In genomic region chr11:65873280-65874156, GRCh38 we compare ENCODE assay signal across 8 cellular contexts. TPM values are rescaled to one million over a fixed set of nuclear protein-coding genes. Genes with fewer than 3 reads are reported as not detected.
DNase-seq lines count a peak whose midpoint lies in the region; ATAC-seq and TF ChIP-seq lines count a peak whose summit lies in the region.

No MANE protein-coding gene starts in this region.

- H3K4me1 ChIP-seq in cardiac muscle cell (ENCODE audit: low read depth) (no peaks in the 10 kb centered on the region), upper lobe of left lung (peaks cover 17 to 36% (median 29%) of the 10 kb centered on the region in 4 donors)

- peak in 2 of 4 donors; percentile 54 to 81 for TF ChIP-seq EP300 in upper lobe of left lung (IDR thresholded peaks at IDR 0.05)

- H3K27ac ChIP-seq in cardiac muscle cell, result peak overlapping the region; percentile 97
- H3K27ac ChIP-seq in upper lobe of left lung, result peak overlapping the region; percentile 86 to 96 (median 94)

- H3K36me3 Mint-ChIP-seq in activated naive CD8-positive, alpha-beta T cell treated with anti-CD3 and anti-CD28 coated beads, Interleukin-2, amount 50 U/mL, for 24 hours (ENCODE audit: low read depth), result no peaks in the 10 kb centered on the region

- no peaks in the 10 kb centered on the region for H3K9me3 Mint-ChIP-seq in activated naive CD8-positive, alpha-beta T cell treated with anti-CD3 and anti-CD28 coated beads, Interleukin-2, amount 50 U/mL, for 24 hours

- H3K4me3 ChIP-seq in GM12865 (ENCODE audit: low read depth, low read length) (peak overlapping the region; percentile 66), cardiac muscle cell (peak overlapping the region; percentile 95), upper lobe of left lung (peak overlapping the region; percentile 56 to 65 (median 62))

- peak; percentile 96 for DNase-seq in GM12865 (ENCODE audit: low read depth)
- peak; percentile 94 for DNase-seq in NCI-H1436 (lab: John Stamatoyannopoulos, UW)
- peak; percentile 79 to 85 for DNase-seq in SW 1271 (lab: John Stamatoyannopoulos, UW)
- peak; percentile 98 for DNase-seq in activated naive CD8-positive, alpha-beta T cell treated with anti-CD3 and anti-CD28 coated beads, Interleukin-2, amount 50 U/mL, for 24 hours
- peak; percentile 95 to 96 for DNase-seq in cardiac muscle cell (ENCODE audit: low read depth in 1 of 2, low spot score in 1 of 2)
- DNase-seq in pons (ENCODE audit: low spot score), result peak; percentile 86
- DNase-seq in upper lobe of left lung, result peak; percentile 98 to 99

- peak overlapping the region; percentile 87 for H3K4me3 Mint-ChIP-seq in activated naive CD8-positive, alpha-beta T cell treated with anti-CD3 and anti-CD28 coated beads, Interleukin-2, amount 50 U/mL, for 24 hours

- H3K9me3 ChIP-seq in cardiac muscle cell (ENCODE audit: low read depth) (no peaks in the 10 kb centered on the region), upper lobe of left lung (no peaks in the 10 kb centered on the region)

- peaks cover 44% of the 10 kb centered on the region for H3K4me1 Mint-ChIP-seq in activated naive CD8-positive, alpha-beta T cell treated with anti-CD3 and anti-CD28 coated beads, Interleukin-2, amount 50 U/mL, for 24 hours

- no peaks in the 10 kb centered on the region for H3K27me3 Mint-ChIP-seq in activated naive CD8-positive, alpha-beta T cell treated with anti-CD3 and anti-CD28 coated beads, Interleukin-2, amount 50 U/mL, for 24 hours

- H3K27me3 ChIP-seq in cardiac muscle cell, result no peaks in the 10 kb centered on the region
- H3K27me3 ChIP-seq in upper lobe of left lung, result no peaks in the 10 kb centered on the region

- ATAC-seq in HG02763 (IDR thresholded peaks at IDR 0.05; ENCODE audit: unreplicated experiment) (peak; percentile 76), upper lobe of left lung (ENCODE audit: low FRiP score in 2 of 2) (peak; percentile 97)
- ATAC-seq in activated naive CD8-positive, alpha-beta T cell treated with anti-CD3 and anti-CD28 coated beads, Interleukin-2, amount 50 U/mL, for 24 hours, result peak; percentile 83

- H3K36me3 ChIP-seq in cardiac muscle cell (peaks cover 9% of the 10 kb centered on the region), upper lobe of left lung (peaks cover 0 to 22% (median 2%) of the 10 kb centered on the region in 4 donors)

- 9 to 16% methylated on average over 26 to 40 of the region's 55 CpGs for WGBS in upper lobe of left lung, 2 donors

- H3K27ac Mint-ChIP-seq in activated naive CD8-positive, alpha-beta T cell treated with anti-CD3 and anti-CD28 coated beads, Interleukin-2, amount 50 U/mL, for 24 hours, result peak overlapping the region; percentile 86

- TF ChIP-seq CTCF in GM12865 (IDR thresholded peaks at IDR 0.05; ENCODE audit: insufficient read depth, low read depth, low read length, missing control alignments) (no peak), cardiac muscle cell (IDR thresholded peaks at IDR 0.05; ENCODE audit: low read depth, low read length) (no peak), upper lobe of left lung (IDR thresholded peaks at IDR 0.05) (peak in 1 of 6 experiments; percentile 41)

- TF ChIP-seq POLR2A in upper lobe of left lung (IDR thresholded peaks at IDR 0.05), result peak in 2 of 4 donors; percentile 78 to 87

RNA-seq across cellular contexts. Expression of gene EFEMP2, which starts 0.9 kb away (rescaled TPM):
- 138 and 161 TPM in 2 replicates for total RNA-seq in cardiac muscle cell
- 216 and 267 TPM in 2 replicates for polyA plus RNA-seq in cardiac muscle cell
- 10 to 100 TPM; 28.8 to 79.6 (median 65.3) TPM for total RNA-seq in upper lobe of left lung

RNA-seq across cellular contexts. Expression of gene CTSW, which starts 6.1 kb away (rescaled TPM):
- total RNA-seq in cardiac muscle cell, result not detected in 2 replicates
- polyA plus RNA-seq in cardiac muscle cell, result 0.60 TPM in 1 of 2 replicates, not detected in the other
- total RNA-seq in upper lobe of left lung, result 10 to 100 TPM in 3 of 6 donors, 1 to 10 TPM in 3; 2.1 to 20.7 (median 11.4) TPM

RNA-seq across cellular contexts. Expression of gene MUS81, which starts 13.3 kb away (rescaled TPM):
- 74.3 and 88.9 TPM in 2 replicates for total RNA-seq in cardiac muscle cell
- 80.3 and 82.7 TPM in 2 replicates for polyA plus RNA-seq in cardiac muscle cell
- 100 to 1,000 TPM in 1 of 6 donors, 10 to 100 TPM in 5; 41.5 to 182 (median 53.3) TPM for total RNA-seq in upper lobe of left lung

RNA-seq across cellular contexts. Expression of gene FIBP, which starts 14.8 kb away (rescaled TPM):
- 140 and 220 TPM in 2 replicates for total RNA-seq in cardiac muscle cell
- polyA plus RNA-seq in cardiac muscle cell, result 143 and 199 TPM in 2 replicates
- total RNA-seq in upper lobe of left lung, result 10 to 100 TPM; 46.8 to 77.7 (median 57.0) TPM

RNA-seq across cellular contexts. Expression of gene CFL1, which starts 15.5 kb away (rescaled TPM):
- total RNA-seq in cardiac muscle cell (974 and 1,709 TPM in 2 replicates), upper lobe of left lung (100 to 1,000 TPM; 358 to 813 (median 768) TPM)
- polyA plus RNA-seq in cardiac muscle cell, result 1,641 and 2,660 TPM in 2 replicates

Comparison
In these comparisons a context has a peak if more than half of its experiments do, and no peak if none do; other contexts are left out.
1. Peak in every context shown above with its lines: DNase-seq, ATAC-seq, H3K4me3 ChIP-seq and H3K27ac ChIP-seq.